Comparison of ENCODE assay signal across 9 cellular contexts in the genomic region with DNA sequence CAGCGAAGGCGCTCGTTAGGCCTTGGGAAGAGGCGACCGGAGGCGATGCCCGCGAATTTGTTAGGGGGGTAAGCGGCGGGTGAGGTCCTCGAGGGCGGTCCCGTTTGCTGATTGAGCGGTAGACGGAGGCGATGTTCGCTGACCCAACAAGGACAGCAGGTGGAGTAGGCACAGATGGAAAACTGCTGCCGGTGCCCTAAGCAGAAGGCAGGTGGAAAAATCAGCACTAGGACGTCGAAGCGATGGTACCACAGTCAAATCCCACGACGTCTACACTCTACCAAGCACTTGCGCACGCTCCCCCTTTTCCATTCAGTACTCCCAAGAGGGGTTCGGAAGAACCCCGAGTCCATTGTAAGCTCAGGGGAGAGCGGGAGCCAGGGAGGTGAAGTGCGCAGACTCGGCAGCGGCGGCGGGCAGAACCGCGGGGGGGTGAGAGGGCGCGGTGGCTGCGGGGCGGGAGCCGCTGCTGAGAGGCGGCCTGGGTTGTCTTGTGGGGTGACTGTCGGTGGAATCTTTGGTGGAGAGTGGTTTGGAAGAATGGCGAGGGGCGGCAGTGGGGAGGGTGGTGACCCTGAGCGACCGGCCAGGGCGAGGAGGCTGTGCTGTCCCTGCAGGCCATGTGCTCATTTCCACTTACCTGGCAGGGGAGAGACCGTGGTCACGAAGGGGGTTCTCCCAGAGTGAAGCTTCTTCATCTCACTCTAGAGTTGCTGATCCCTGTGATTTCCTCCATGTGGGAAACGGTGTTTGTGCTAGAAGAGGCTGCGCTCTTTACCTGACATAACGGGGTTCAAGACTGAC. TPM values are rescaled to one million over a fixed set of nuclear protein-coding genes. Genes with fewer than 3 reads are reported as not detected.
DNase-seq lines count a peak whose midpoint lies in the region; ATAC-seq, FAIRE-seq and TF ChIP-seq lines count a peak whose summit lies in the region.
"Not testable (repeated sequence)": the region's sequence is repeated elsewhere in the genome, so short reads cannot be mapped to it uniquely, and the experiment has no call there.
"Had no signal": no experiment of that assay in that cellular context is flagged by ENCODE, and none has a peak within 500 bp of the region (broad histone marks: within the 10 kb centered on the region; RNA-seq: fewer than 3 reads in every experiment).

No MANE protein-coding gene starts in this region.

- H3K4me1 Mint-ChIP-seq in T-cell (peaks cover 11 to 13% (median 12%) of the 10 kb centered on the region in 3 donors), chondrocyte (ENCODE audit: low read depth) (peaks cover 12% of the 10 kb centered on the region)
- H3K4me1 Mint-ChIP-seq in activated T-helper 17 cell treated with anti-CD3 and anti-CD28 coated beads, Interleukin-2, amount 50 U/mL, for 72 hours = not testable (repeated sequence)

- H3K27me3 Mint-ChIP-seq in T-cell (peaks cover 12 to 44% of the 10 kb centered on the region in 2 donors), chondrocyte (ENCODE audit: low read depth) (peaks cover 21% of the 10 kb centered on the region)
- peaks cover 42% of the 10 kb centered on the region for H3K27me3 Mint-ChIP-seq in activated T-helper 17 cell treated with anti-CD3 and anti-CD28 coated beads, Interleukin-2, amount 50 U/mL, for 72 hours

- H3K4me3 ChIP-seq in mesodermal cell (ENCODE audit: extremely low read depth, insufficient read depth, low read length, poor library complexity, severe bottlenecking) = peak overlapping the region; percentile 39
- peak overlapping the region in 1 of 2 donors; percentile 19 for H3K4me3 ChIP-seq in small intestine (ENCODE audit: low read depth in 1 of 2, low read length in 2 of 2)
- not testable (repeated sequence) for H3K4me3 ChIP-seq in thyroid gland (replicated peaks in 1 of 3)

- H3K9me3 ChIP-seq in mesodermal cell (ENCODE audit: control insufficient read depth, low read length); small intestine (ENCODE audit: control insufficient read depth, low read depth); thyroid gland: not testable (repeated sequence)

- H3K27me3 ChIP-seq in small intestine (ENCODE audit: control insufficient read depth in 2 of 2, insufficient read depth in 2 of 2, low read length in 2 of 2); thyroid gland: not testable (repeated sequence)

- CTCF ChIA-PET in T-cell (lab: Charles Lee) = not testable (repeated sequence)

- H3K4me3 Mint-ChIP-seq in T-cell (peak overlapping the region; percentile 74 to 85 (median 75)), chondrocyte (ENCODE audit: unreplicated experiment) (peak overlapping the region; percentile 68)
- peak overlapping the region; percentile 74 for H3K4me3 Mint-ChIP-seq in activated T-helper 17 cell treated with anti-CD3 and anti-CD28 coated beads, Interleukin-2, amount 50 U/mL, for 72 hours

- POLR2A ChIA-PET in T-cell (lab: Charles Lee) = not testable (repeated sequence)

- not testable (repeated sequence) for H3K36me3 ChIP-seq in mesodermal cell (ENCODE audit: control insufficient read depth, insufficient read depth, low read length); small intestine (ENCODE audit: control insufficient read depth in 2 of 2, insufficient read depth in 2 of 2, low read length in 2 of 2); thyroid gland

- FAIRE-seq in small intestine (lab: Jason Lieb, UNC) = not testable (repeated sequence)

- not testable (repeated sequence) for H3K36me3 Mint-ChIP-seq in T-cell; activated T-helper 17 cell treated with anti-CD3 and anti-CD28 coated beads, Interleukin-2, amount 50 U/mL, for 72 hours (ENCODE audit: low read depth); chondrocyte (ENCODE audit: low read depth)

- not testable (repeated sequence) for TF ChIP-seq POLR2A in thyroid gland (IDR thresholded peaks at IDR 0.05)

- H3K27ac ChIP-seq in mesodermal cell (ENCODE audit: low read depth, low read length, severe bottlenecking); small intestine (ENCODE audit: low read depth in 1 of 2, low read length in 1 of 2); thyroid gland: not testable (repeated sequence)

- ATAC-seq in T-cell (replicated peaks in 1 of 4) (peak; percentile 64 to 73 (median 66)), left cardiac atrium (peak; percentile 25 to 69)
- ATAC-seq in activated T-helper 17 cell treated with anti-CD3 and anti-CD28 coated beads, Interleukin-2, amount 50 U/mL, for 72 hours (replicated peaks) = peak; percentile 46

- WGBS in mesodermal cell (ENCODE audit: insufficient coverage in 2 of 2), 2 experiments = 22 to 39% methylated on average over 7 to 12 of the region's 52 CpGs
- 15 to 17% (median 16%) methylated on average over 37 to 42 of the region's 52 CpGs for WGBS in small intestine, 3 donors
- WGBS in thyroid gland, 2 donors = 8 to 9% methylated on average over 33 to 44 of the region's 52 CpGs

- H3K9me3 Mint-ChIP-seq in T-cell; activated T-helper 17 cell treated with anti-CD3 and anti-CD28 coated beads, Interleukin-2, amount 50 U/mL, for 72 hours; chondrocyte (ENCODE audit: low read depth): not testable (repeated sequence)

- H3K27ac Mint-ChIP-seq in T-cell; activated T-helper 17 cell treated with anti-CD3 and anti-CD28 coated beads, Interleukin-2, amount 50 U/mL, for 72 hours; chondrocyte (ENCODE audit: unreplicated experiment): not testable (repeated sequence)

- not testable (repeated sequence) for TF ChIP-seq CTCF in chondrocyte (IDR thresholded peaks at IDR 0.05); thyroid gland (IDR thresholded peaks at IDR 0.05)

- DNase-seq in ELF-1 (ENCODE audit: low read depth, low spot score) = peak; percentile 36
- peak in 32 of 34 experiments; percentile 26 to 76 (median 51) for DNase-seq in T-cell
- not testable (repeated sequence) for DNase-seq in chondrocyte (ENCODE audit: low spot score)
- peak; percentile 78 for DNase-seq in left cardiac atrium
- peak; percentile 75 for DNase-seq in small intestine
- peak; percentile 59 to 69 for DNase-seq in thyroid gland

- H3K4me1 ChIP-seq in mesodermal cell (ENCODE audit: control insufficient read depth, insufficient read depth, low read length, poor library complexity, severe bottlenecking); small intestine (ENCODE audit: control insufficient read depth in 2 of 2, insufficient read depth in 1 of 2, low read depth in 1 of 2, low read length in 1 of 2); thyroid gland: not testable (repeated sequence)

- intact Hi-C loops in left cardiac atrium (cut with DNase I); thyroid gland (cut with DNase I): not testable (repeated sequence)

RNA-seq across cellular contexts. Expression of a gene that starts 22.5 kb away (rescaled TPM):
- total RNA-seq in T-cell (1,000 to 10,000 TPM; 2,148 to 4,743 (median 3,650) TPM), chondrocyte (1,438 to 1,620 TPM (median 1,579 TPM) in 3 replicates), left cardiac atrium (over 10,000 TPM in 1 of 2 donors, 1,000 to 10,000 TPM in 1; 5,988 to 15,401 TPM), thyroid gland (under 1 TPM; under 0.01 TPM)
- 1,000 to 10,000 TPM; 1,202 to 2,371 TPM for total RNA-seq in activated T-helper 17 cell treated with anti-CD3 and anti-CD28 coated beads, Interleukin-2, amount 50 U/mL, for 72 hours
- 6,211 TPM for polyA plus RNA-seq in mesodermal cell (2013, experiment 1 of 2)
- 13,330 TPM for polyA plus RNA-seq in mesodermal cell (2013, experiment 2 of 2)
- polyA plus RNA-seq in small intestine = not detected
- polyA plus RNA-seq: fibroblast of lung had no signal

RNA-seq across cellular contexts. Expression of a gene that starts 48.5 kb away (rescaled TPM):
- total RNA-seq in T-cell (100 to 1,000 TPM in 1 of 5 donors, 10 to 100 TPM in 4; 59.3 to 104 (median 86.4) TPM), chondrocyte (24.7 to 32.2 TPM (median 26.2 TPM) in 3 replicates), left cardiac atrium (1 to 10 TPM; 6.5 to 9.2 TPM), thyroid gland (10 to 100 TPM; 15.2 to 33.1 (median 22.1) TPM)
- total RNA-seq in activated T-helper 17 cell treated with anti-CD3 and anti-CD28 coated beads, Interleukin-2, amount 50 U/mL, for 72 hours = 10 to 100 TPM; 21.2 to 24.5 TPM
- polyA plus RNA-seq in mesodermal cell (2013, experiment 1 of 2) = 16.8 TPM
- polyA plus RNA-seq in mesodermal cell (2013, experiment 2 of 2) = 14.4 TPM
- 10 to 100 TPM in 1 of 3 donors, 1 to 10 TPM in 2; 2.7 to 13.3 (median 7.2) TPM for polyA plus RNA-seq in small intestine

Comparison
In these comparisons a context has a peak if more than half of its experiments do, and no peak if none do; other contexts are left out.
1. RNA of a gene that starts 22.5 kb away (total RNA-seq): 5,988 to 15,401 TPM in left cardiac atrium, 2,148 to 4,743 TPM in T-cell, 1,202 to 2,371 TPM in activated T-helper 17 cell treated with anti-CD3 and anti-CD28 coated beads, Interleukin-2, amount 50 U/mL, for 72 hours and 1,438 to 1,620 TPM in chondrocyte; under 0.01 TPM in thyroid gland; every median in the first group is over 1,000 times any median in the second.
2. Peak in every context shown above with its lines, with median percentiles within 50 percentile points of each other: ATAC-seq and H3K4me3 Mint-ChIP-seq.